In the genomic region with DNA sequence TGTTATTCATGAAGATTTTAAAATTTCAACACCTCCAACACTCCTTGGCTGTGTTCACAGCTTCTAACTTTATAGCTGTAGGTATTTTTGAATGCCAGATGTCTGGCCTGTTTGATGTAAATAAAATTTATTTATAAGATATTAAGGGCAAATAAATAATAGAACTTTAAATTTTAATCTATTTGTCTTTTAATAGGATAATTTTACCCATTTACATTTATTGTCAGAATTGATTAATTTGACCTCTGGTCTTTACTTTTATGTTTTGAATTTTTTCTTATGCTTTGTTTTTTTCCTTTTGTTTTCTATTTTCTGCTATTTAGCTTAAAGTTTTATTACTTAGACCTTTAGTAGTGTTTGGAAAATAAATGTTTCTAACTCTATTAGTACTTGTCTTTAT, we compare ENCODE assay signal across 21 cellular contexts.
A peak's percentile ranks its signal among the peaks of the same experiment; 100 is the strongest.
DNase-seq lines count a peak whose midpoint lies in the region; ATAC-seq, FAIRE-seq and TF ChIP-seq lines count a peak whose summit lies in the region.
"Had no signal": no experiment of that assay in that cellular context is flagged by ENCODE, and none has a peak within 500 bp of the region (broad histone marks: within the 10 kb centered on the region; RNA-seq: fewer than 3 reads in every experiment).

No MANE protein-coding gene starts in this region.

- intact Hi-C loops in GM12878 (cut with micrococcal nuclease; ENCODE audit: unreplicated experiment), result no loop called here

- no peak for TF ChIP-seq CTCF in HEK293 (tag by site-specific recombination; IDR thresholded peaks at IDR 0.05)
- no peak for TF ChIP-seq CTCF in GM12878 (IDR thresholded peaks at IDR 0.05 in 2 of 3, conservative IDR thresholded peaks at IDR 0.05 in 1 of 3; ENCODE audit: control insufficient read depth in 2 of 3, extremely low read depth in 1 of 3, insufficient read depth in 1 of 3, low read depth in 3 of 3, low read length in 3 of 3)

- no peak overlapping the region for H2AFZ ChIP-seq in GM12878 (ENCODE audit: control insufficient read depth, low read depth, low read length)

- H4K20me1 ChIP-seq in GM12878 (ENCODE audit: control insufficient read depth, insufficient read depth), result no peaks in the 10 kb centered on the region
- H4K20me1 ChIP-seq: BLaER1 treated with 17β-estradiol and CSF1 and Interleukin-3, amounts not matched to agents 10 nM and 100 nM had no signal

- no peaks in the 10 kb centered on the region for H3K36me3 ChIP-seq in HEK293 (ENCODE audit: control insufficient read depth in 2 of 2, insufficient read depth in 1 of 2, low read length in 2 of 2)
- H3K36me3 ChIP-seq in GM12878 (ENCODE audit: control insufficient read depth in 2 of 2, insufficient read depth in 2 of 2, low read length in 1 of 2), result no peaks in the 10 kb centered on the region
- H3K36me3 ChIP-seq in small intestine (ENCODE audit: control insufficient read depth in 2 of 2, insufficient read depth in 2 of 2, low read length in 2 of 2), result no peaks in the 10 kb centered on the region
- H3K36me3 ChIP-seq: BLaER1 treated with 17β-estradiol and CSF1 and Interleukin-3, amounts not matched to agents 10 nM and 100 nM had no signal

- no peak for TF ChIP-seq POLR2A in GM12878 (IDR thresholded peaks at IDR 0.05; ENCODE audit: low read depth, low read length)

- FAIRE-seq in A204.1 (lab: Jason Lieb, UNC) (peak; percentile 75), GM12878 (lab: Jason Lieb, UNC) (no peak), islet of Langerhans (lab: Jason Lieb, UNC) (peak; percentile 53), small intestine (lab: Jason Lieb, UNC) (no peak)
- FAIRE-seq: GM12892, GM18507 had no signal

- no peak for TF ChIP-seq RAD21 in GM12878 (IDR thresholded peaks at IDR 0.05; ENCODE audit: insufficient read depth, low read depth, low read length)

- H3K9ac ChIP-seq in GM12878 (ENCODE audit: control insufficient read depth, insufficient read depth, low read length), result no peak overlapping the region
- H3K9ac ChIP-seq: BLaER1 treated with 17β-estradiol and CSF1 and Interleukin-3, amounts not matched to agents 10 nM and 100 nM had no signal

- no peak overlapping the region for H3K4me2 ChIP-seq in GM12878 (ENCODE audit: control insufficient read depth, insufficient read depth)
- H3K4me2 ChIP-seq: BLaER1 treated with 17β-estradiol and CSF1 and Interleukin-3, amounts not matched to agents 10 nM and 100 nM had no signal

- POLR2A ChIA-PET in HEK293 (lab: Yijun Ruan, JAX), result no interaction called here
- POLR2A ChIA-PET in GM12878 (lab: Charles Lee), result interaction anchor here (1.0 to 13.2 kb wide), 3 partner anchors 23 to 60 kb away, joined by 10 to 158 read pairs (median 77); no protein-coding TSS in a partner anchor

- BruUV-seq in GM12878 (replicated peaks; lab: Mats Ljungman, UMichigan), result no TSS peak

- H3K9me3 ChIP-seq in HEK293 (ENCODE audit: control insufficient read depth, insufficient read depth, low read depth, low read length) (no peaks in the 10 kb centered on the region), GM12878 (replicated peaks; ENCODE audit: control insufficient read depth, insufficient read depth, low read length) (no peaks in the 10 kb centered on the region; the same call in 1 of the 3 replicates), small intestine (ENCODE audit: control insufficient read depth, low read depth) (no peaks in the 10 kb centered on the region)

- H3K79me2 ChIP-seq in GM12878 (ENCODE audit: control insufficient read depth, insufficient read depth, low read length), result no peaks in the 10 kb centered on the region

- RAD21 ChIA-PET in GM12878 (lab: Charles Lee; ENCODE audit: unreplicated experiment), result interaction anchor here (0.7 to 9.8 kb wide), 6 partner anchors 13 to 83 kb away, joined by 3 to 164 read pairs (median 42); no protein-coding TSS in a partner anchor

- H3K27ac ChIP-seq in HEK293 (ENCODE audit: extremely low read depth, low read depth, low read length) (no peak overlapping the region), GM12878 (ENCODE audit: control insufficient read depth, insufficient read depth) (peak overlapping the region; percentile 89), small intestine (ENCODE audit: low read depth in 1 of 2, low read length in 1 of 2) (no peak overlapping the region)
- H3K27ac ChIP-seq: BLaER1 treated with 17β-estradiol and CSF1 and Interleukin-3, amounts not matched to agents 10 nM and 100 nM; HL-60 had no signal

- SMC1A ChIA-PET in GM12878 (lab: Charles Lee; ENCODE audit: uncharacterized antibody, unreplicated experiment), result interaction anchor here (1.0 to 14.9 kb wide), 13 partner anchors 8 to 94 kb away, joined by 3 to 313 read pairs (median 5); no protein-coding TSS in a partner anchor

- CTCF ChIA-PET in HEK293 (lab: Yijun Ruan, JAX) (no interaction called here), GM12878 (lab: Yijun Ruan, JAX) (interaction anchor here (0.7 to 4.0 kb wide), 4 partner anchors 26 to 84 kb away, joined by 3 to 14 read pairs (median 8); no protein-coding TSS in a partner anchor)

- H3K4me3 ChIP-seq in HEK293 (ENCODE audit: low read depth, low read length), result no peak overlapping the region
- H3K4me3 ChIP-seq in GM12878, result no peak overlapping the region
- H3K4me3 ChIP-seq in small intestine (ENCODE audit: low read depth in 1 of 2, low read length in 2 of 2), result no peak overlapping the region
- H3K4me3 ChIP-seq: BLaER1 treated with 17β-estradiol and CSF1 and Interleukin-3, amounts not matched to agents 10 nM and 100 nM had no signal

- no peak for TF ChIP-seq EP300 in GM12878 (IDR thresholded peaks at IDR 0.05; ENCODE audit: borderline replicate concordance in 1 of 2, control insufficient read depth in 1 of 2, low read depth in 2 of 2, low read length in 2 of 2)

- ATAC-seq in GM12878 (no peak), GM21825 (IDR thresholded peaks at IDR 0.05; ENCODE audit: unreplicated experiment) (no peak)
- ATAC-seq: CD8-positive, alpha-beta T cell; HCT116 had no signal

- DNase-seq in GM12878 (ENCODE audit: low read depth, low spot score), result no peak
- no peak for DNase-seq in small intestine
- no peak for DNase-seq in anterior cingulate cortex (lab: John Stamatoyannopoulos, UW)
- no peak for DNase-seq in iPS-NIHi11 (ENCODE audit: low spot score)
- DNase-seq: 8988T; CD8-positive, alpha-beta T cell; DMS 273 treated with DMSO at 0.1 percent for 48 hours; DMS53; DND-41; EL; GOT3; H7 had no signal

- H3K4me1 ChIP-seq in HEK293 (ENCODE audit: control insufficient read depth, insufficient read depth, low read length) (no peaks in the 10 kb centered on the region), GM12878 (ENCODE audit: control insufficient read depth, insufficient read depth, low read length) (peaks cover 68% of the 10 kb centered on the region), small intestine (ENCODE audit: control insufficient read depth in 2 of 2, insufficient read depth in 1 of 2, low read depth in 1 of 2, low read length in 1 of 2) (no peaks in the 10 kb centered on the region)

- in situ Hi-C loops in GM12878 (cut with MboI), result no loop called here

- no peaks in the 10 kb centered on the region for H3K27me3 ChIP-seq in GM12878 (replicated peaks in 1 of 2; ENCODE audit: control insufficient read depth in 2 of 2, insufficient read depth in 2 of 2, low read length in 1 of 2)
- no peaks in the 10 kb centered on the region for H3K27me3 ChIP-seq in small intestine (ENCODE audit: control insufficient read depth in 2 of 2, insufficient read depth in 2 of 2, low read length in 2 of 2)
- H3K27me3 ChIP-seq: BLaER1 treated with 17β-estradiol and CSF1 and Interleukin-3, amounts not matched to agents 10 nM and 100 nM had no signal

TF ChIP-seq in HEK293, 187 proteins besides CTCF, POLR2A, EP300 and RAD21 (continues in another document):
- no peak for TF ChIP-seq ZNF639 (tag by site-specific recombination; IDR thresholded peaks at IDR 0.05)
- TF ChIP-seq, protein P1, sequence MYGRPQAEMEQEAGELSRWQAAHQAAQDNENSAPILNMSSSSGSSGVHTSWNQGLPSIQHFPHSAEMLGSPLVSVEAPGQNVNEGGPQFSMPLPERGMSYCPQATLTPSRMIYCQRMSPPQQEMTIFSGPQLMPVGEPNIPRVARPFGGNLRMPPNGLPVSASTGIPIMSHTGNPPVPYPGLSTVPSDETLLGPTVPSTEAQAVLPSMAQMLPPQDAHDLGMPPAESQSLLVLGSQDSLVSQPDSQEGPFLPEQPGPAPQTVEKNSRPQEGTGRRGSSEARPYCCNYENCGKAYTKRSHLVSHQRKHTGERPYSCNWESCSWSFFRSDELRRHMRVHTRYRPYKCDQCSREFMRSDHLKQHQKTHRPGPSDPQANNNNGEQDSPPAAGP (tag by site-specific recombination; IDR thresholded peaks at IDR 0.05), result no peak
- no peak for TF ChIP-seq ZNF174 (tag by site-specific recombination; IDR thresholded peaks at IDR 0.05)

TF ChIP-seq in GM12878, 131 proteins besides CTCF, POLR2A, EP300 and RAD21:
- no peak for TF ChIP-seq SUZ12 (IDR thresholded peaks at IDR 0.05; ENCODE audit: unreplicated experiment)
- no peak for TF ChIP-seq SPI1 (IDR thresholded peaks at IDR 0.05; ENCODE audit: borderline replicate concordance, insufficient read depth, low read depth, low read length)
- TF ChIP-seq RAD51 (IDR thresholded peaks at IDR 0.05), result no peak
- no peak for TF ChIP-seq TCF7 (IDR thresholded peaks at IDR 0.05; ENCODE audit: borderline replicate concordance)
- TF ChIP-seq RUNX3 (IDR thresholded peaks at IDR 0.05; ENCODE audit: low read length), result no peak
